Comparison of ENCODE assay signal across 14 cellular contexts in genomic region chr17:43126911-43127290, GRCh38. TPM values are rescaled to one million over a fixed set of nuclear protein-coding genes. Genes with fewer than 3 reads are reported as not detected.
DNase-seq lines count a peak whose midpoint lies in the region; FAIRE-seq and TF ChIP-seq lines count a peak whose summit lies in the region.
"Had no signal": no experiment of that assay in that cellular context is flagged by ENCODE, and none has a peak within 500 bp of the region (broad histone marks: within the 10 kb centered on the region; RNA-seq: fewer than 3 reads in every experiment).

No MANE protein-coding gene starts in this region.

- peaks cover 10% of the 10 kb centered on the region for H3K27me3 Mint-ChIP-seq in brain
- H3K27me3 Mint-ChIP-seq in progenitor cell of endocrine pancreas = no peaks in the 10 kb centered on the region

- peak overlapping the region in 4 of 5 experiments; percentile 68 to 74 (median 72) for H3K4me3 Mint-ChIP-seq in brain
- H3K4me3 Mint-ChIP-seq in progenitor cell of endocrine pancreas (ENCODE audit: low read depth) = peak overlapping the region; percentile 53

- H3K27ac ChIP-seq in HL-60 (replicated peaks) = peak overlapping the region; percentile 93
- H3K27ac ChIP-seq: left ventricle myocardium inferior, pancreas had no signal

- H3K9me3 Mint-ChIP-seq in brain (no peaks in the 10 kb centered on the region), progenitor cell of endocrine pancreas (ENCODE audit: low read depth) (no peaks in the 10 kb centered on the region)

- H3K27me3 ChIP-seq in HL-60 (ENCODE audit: insufficient read depth, poor library complexity, severe bottlenecking) = no peaks in the 10 kb centered on the region
- H3K27me3 ChIP-seq: pancreas had no signal

- no peak for TF ChIP-seq CTCF in HL-60 (IDR thresholded peaks at IDR 0.05; ENCODE audit: insufficient read depth, low read length)
- TF ChIP-seq CTCF in brain (conservative IDR thresholded peaks at IDR 0.05) = no peak
- TF ChIP-seq CTCF in progenitor cell of endocrine pancreas (IDR thresholded peaks at IDR 0.05; ENCODE audit: unreplicated experiment) = no peak

- no peak for FAIRE-seq in GM12891 (lab: Jason Lieb, UNC)
- no peak for FAIRE-seq in frontal cortex (lab: Jason Lieb, UNC)
- FAIRE-seq: GM18507, pancreas, RCC 7860 had no signal

- H3K4me3 ChIP-seq in HL-60 (replicated peaks; ENCODE audit: insufficient read depth, low read length) = peak overlapping the region; percentile 62

- no peak for TF ChIP-seq POLR2A in GM12891 (IDR thresholded peaks at IDR 0.05; ENCODE audit: low read depth, low read length)

- H3K4me1 Mint-ChIP-seq in brain (peaks cover 44% of the 10 kb centered on the region), progenitor cell of endocrine pancreas (ENCODE audit: low read depth) (peaks cover 18% of the 10 kb centered on the region)

- peaks cover 22% of the 10 kb centered on the region for H3K36me3 Mint-ChIP-seq in brain
- H3K36me3 Mint-ChIP-seq in progenitor cell of endocrine pancreas (ENCODE audit: insufficient read depth) = peaks cover 6% of the 10 kb centered on the region

- DNase-seq in activated CD8-positive, alpha-beta memory T cell treated with anti-CD3 and anti-CD28 coated beads for 24 hours = peak; percentile 48
- DNase-seq in activated CD8-positive, alpha-beta memory T cell treated with anti-CD3 and anti-CD28 coated beads, Interleukin-2, amount 50 U/mL, for 48 hours = no peak
- DNase-seq in HL-60 (ENCODE audit: low read depth in 1 of 2, low spot score in 1 of 2) (no peak), progenitor cell of endocrine pancreas (ENCODE audit: low spot score, unreplicated experiment) (no peak), anterior cingulate cortex (lab: John Stamatoyannopoulos, UW) (no peak), GM12891 (ENCODE audit: insufficient read length, low spot score) (no peak), frontal cortex (ENCODE audit: low spot score in 2 of 2) (no peak)
- DNase-seq: HCEC 1CT, left ventricle myocardium inferior, NCI-H1105 had no signal

- H3K27ac Mint-ChIP-seq in brain (peak overlapping the region in 1 of 5 experiments; percentile 88), progenitor cell of endocrine pancreas (peak overlapping the region; percentile 16)

TF ChIP-seq in GM12891, 5 proteins besides CTCF, POLR2A, EP300 and RAD21:
- no peak for TF ChIP-seq POLR2AphosphoS5 (IDR thresholded peaks at IDR 0.05; ENCODE audit: low read depth, low read length)
- no peak for TF ChIP-seq PAX5 (IDR thresholded peaks at IDR 0.05; ENCODE audit: insufficient read depth, low read length, severe bottlenecking)
- TF ChIP-seq SPI1 (IDR thresholded peaks at IDR 0.05; ENCODE audit: low read depth, low read length) = no peak
- TF ChIP-seq POU2F2 (IDR thresholded peaks at IDR 0.05; ENCODE audit: low read depth, low read length) = no peak
- no peak for TF ChIP-seq TAF1 (IDR thresholded peaks at IDR 0.05; ENCODE audit: low read depth, low read length)

RNA-seq across cellular contexts. Expression of gene BRCA1, which starts 1.7 kb away (rescaled TPM):
- polyA plus RNA-seq in brain (ENCODE audit: insufficient read depth, low read depth, low replicate concordance) = 10.1 TPM
- 27.7 and 34.2 TPM in 2 replicates for total RNA-seq in progenitor cell of endocrine pancreas
- polyA plus RNA-seq in GM12891 (2012; ENCODE audit: low read depth, missing spikeins) = 19.3 TPM
- total RNA-seq in frontal cortex = 6.1 TPM

RNA-seq across cellular contexts. Expression of gene NBR1, which starts 44.1 kb away (rescaled TPM):
- 94.1 TPM for polyA plus RNA-seq in brain (ENCODE audit: insufficient read depth, low read depth, low replicate concordance)
- total RNA-seq in progenitor cell of endocrine pancreas (54.8 and 59.5 TPM in 2 replicates), frontal cortex (66.0 TPM)
- 26.6 TPM for polyA plus RNA-seq in GM12891 (2012; ENCODE audit: low read depth, missing spikeins)
